In the genomic region with DNA sequence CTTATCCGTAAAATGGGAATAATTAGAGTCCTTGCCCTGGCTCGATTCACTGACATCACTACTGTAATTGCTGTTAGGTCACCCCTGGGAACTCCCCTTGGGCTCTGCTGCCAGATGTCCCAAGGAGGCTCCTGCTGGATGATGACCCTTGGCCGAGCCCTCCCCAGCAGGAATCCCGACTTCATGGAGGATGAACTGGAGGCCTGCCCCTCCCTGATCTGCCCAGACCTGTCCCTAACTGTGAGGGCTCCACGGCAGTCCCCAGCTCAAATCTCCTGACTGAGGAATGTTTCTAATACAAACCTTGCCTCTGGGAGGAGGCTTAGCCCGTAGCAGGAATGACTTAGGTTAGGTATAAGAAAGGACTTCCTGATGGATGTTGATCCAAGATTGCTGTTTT, we compare ENCODE assay signal across 16 cellular contexts. TPM values are rescaled to one million over a fixed set of nuclear protein-coding genes. Genes with fewer than 3 reads are reported as not detected.
DNase-seq lines count a peak whose midpoint lies in the region; TF ChIP-seq lines count a peak whose summit lies in the region.
"Had no signal": no experiment of that assay in that cellular context is flagged by ENCODE, and none has a peak within 500 bp of the region (broad histone marks: within the 10 kb centered on the region; RNA-seq: fewer than 3 reads in every experiment).

No MANE protein-coding gene starts in this region.

- TF ChIP-seq CTCF in mammary epithelial cell (conservative IDR thresholded peaks at IDR 0.05 in 1 of 2, IDR thresholded peaks at IDR 0.05 in 1 of 2; ENCODE audit: extremely low read depth in 1 of 2, insufficient read depth in 1 of 2, low read depth in 1 of 2, low read length in 2 of 2) (no peak), fibroblast of mammary gland (conservative IDR thresholded peaks at IDR 0.05; ENCODE audit: control insufficient read depth, insufficient read depth, low read depth, low read length) (no peak), type B pancreatic cell (conservative IDR thresholded peaks at IDR 0.05) (no peak)

- intact Hi-C loops in mammary epithelial cell (cut with micrococcal nuclease): no loop called here
- intact Hi-C loops in posterior vena cava (cut with DNase I): no loop called here

- DNase-seq in ELF-1 (ENCODE audit: low read depth, low spot score): peak; percentile 64
- DNase-seq in mammary epithelial cell: no peak
- DNase-seq in fibroblast of mammary gland (ENCODE audit: low read depth): peak; percentile 20
- DNase-seq in posterior vena cava (ENCODE audit: low spot score): peak; percentile 38
- DNase-seq in NCI-H187 (lab: John Stamatoyannopoulos, UW): no peak
- DNase-seq in type B pancreatic cell (ENCODE audit: extremely low spot score, unreplicated experiment): no peak
- DNase-seq in NCI-H1694 (lab: John Stamatoyannopoulos, UW): no peak
- DNase-seq: DMS153, EL, NCI-H1105, NCI-H1694 treated with DMSO at 0.1 percent for 48 hours, NCI-H226, NCI-H524 treated with DMSO at 0.1 percent for 48 hours had no signal

- in situ Hi-C loops in mammary epithelial cell (cut with MboI; ENCODE audit: low sequenced_read_pairs in 2 of 2): no loop called here

- H3K9ac ChIP-seq in mammary epithelial cell (ENCODE audit: insufficient read depth, low read length): no peak overlapping the region

- no peaks in the 10 kb centered on the region for H3K9me3 ChIP-seq in mammary epithelial cell (replicated peaks; ENCODE audit: insufficient read depth, low read length)
- H3K9me3 ChIP-seq: HAP-1 had no signal

- H3K36me3 ChIP-seq in mammary epithelial cell (ENCODE audit: insufficient read depth, low read length): no peaks in the 10 kb centered on the region
- H3K36me3 ChIP-seq: HAP-1 had no signal

- 22% methylated on average over 5 of the region's 6 CpGs for WGBS in mammary epithelial cell (ENCODE audit: low coverage, missing lambda C conversion rate)

- H3K79me2 ChIP-seq in mammary epithelial cell (ENCODE audit: insufficient read depth, low read length): no peaks in the 10 kb centered on the region

- H3K27ac ChIP-seq in mammary epithelial cell (ENCODE audit: insufficient read depth, low read depth, low read length): no peak overlapping the region
- H3K27ac ChIP-seq: C4-2B had no signal

- peaks cover 13% of the 10 kb centered on the region for H3K4me1 ChIP-seq in mammary epithelial cell (ENCODE audit: insufficient read depth, low read length)
- H3K4me1 ChIP-seq: HAP-1 had no signal

- dilution Hi-C loops in mammary epithelial cell (cut with HindIII; ENCODE audit: low sequenced_read_pairs): no loop called here

- no peaks in the 10 kb centered on the region for H3K36me3 Mint-ChIP-seq in type B pancreatic cell

- H3K4me3 ChIP-seq in mammary epithelial cell (replicated peaks in 1 of 3; ENCODE audit: insufficient read depth in 1 of 3, low read depth in 2 of 3, low read length in 3 of 3) (no peak overlapping the region), fibroblast of mammary gland (ENCODE audit: control insufficient read depth, low read depth, low read length) (no peak overlapping the region)
- H3K4me3 ChIP-seq: HAP-1 had no signal

- CTCF ChIA-PET in mammary epithelial cell (lab: Charles Lee; ENCODE audit: low non-redundant PET): no interaction called here

- peaks cover 4% of the 10 kb centered on the region for H3K4me1 Mint-ChIP-seq in type B pancreatic cell (ENCODE audit: unreplicated experiment)

- peak overlapping the region; percentile 78 for H2AFZ ChIP-seq in mammary epithelial cell (ENCODE audit: low read depth, low read length)

- H3K4me2 ChIP-seq in mammary epithelial cell (ENCODE audit: insufficient read depth, low read depth, low read length): no peak overlapping the region

- no peaks in the 10 kb centered on the region for H4K20me1 ChIP-seq in mammary epithelial cell (ENCODE audit: insufficient read depth, low read length)

- H3K27ac Mint-ChIP-seq in type B pancreatic cell: no peak overlapping the region

- no peaks in the 10 kb centered on the region for H3K9me3 Mint-ChIP-seq in type B pancreatic cell

- no peak overlapping the region for H3K4me3 Mint-ChIP-seq in type B pancreatic cell

- H3K27me3 Mint-ChIP-seq in type B pancreatic cell: no peaks in the 10 kb centered on the region

- no TSS peak for BruUV-seq in mammary epithelial cell (replicated peaks; lab: Mats Ljungman, UMichigan)

- no peaks in the 10 kb centered on the region for H3K27me3 ChIP-seq in mammary epithelial cell (ENCODE audit: insufficient read depth, low read length)

RNA-seq across cellular contexts. Expression of a gene that starts 18.1 kb away (rescaled TPM):
- total RNA-seq in mammary epithelial cell (1 to 10 TPM; 1.5 to 2.8 TPM), posterior vena cava (under 1 TPM; 0.37 to 0.43 TPM), type B pancreatic cell (ENCODE audit: low replicate concordance) (1.6 and 2.0 TPM in 2 replicates)
- 0.41 TPM for polyA plus RNA-seq in mammary epithelial cell
- polyA minus RNA-seq in mammary epithelial cell: not detected
- total RNA-seq: HT-29 had no signal

Comparison
In these comparisons a context has a peak if more than half of its experiments do, and no peak if none do; other contexts are left out.
1. DNase-seq: peak in ELF-1 (single experiment), fibroblast of mammary gland (single experiment) and posterior vena cava (single experiment); none in mammary epithelial cell (single experiment), NCI-H187 (0 of 2), type B pancreatic cell (single experiment) and NCI-H1694 (single experiment).